Comparison of ENCODE assay signal across 20 cellular contexts in genomic region chr17:81144423-81144781, GRCh38. TPM values are rescaled to one million over a fixed set of nuclear protein-coding genes. Genes with fewer than 3 reads are reported as not detected.
DNase-seq lines count a peak whose midpoint lies in the region.
"Had no signal": no experiment of that assay in that cellular context is flagged by ENCODE, and none has a peak within 500 bp of the region (broad histone marks: within the 10 kb centered on the region; RNA-seq: fewer than 3 reads in every experiment).

No MANE protein-coding gene starts in this region.

- no peaks in the 10 kb centered on the region for H3K36me3 ChIP-seq in BLaER1
- no peaks in the 10 kb centered on the region for H3K36me3 ChIP-seq in neuronal stem cell (replicated peaks in 1 of 2; ENCODE audit: control insufficient read depth in 2 of 2, insufficient read depth in 2 of 2, low read length in 2 of 2)
- no peaks in the 10 kb centered on the region for H3K36me3 ChIP-seq in mesenchymal stem cell (ENCODE audit: control insufficient read depth in 1 of 2, insufficient read depth in 2 of 2, low read depth in 1 of 2, low read length in 2 of 2)
- H3K36me3 ChIP-seq: HAP-1 had no signal

- peak overlapping the region; percentile 76 for H2AK5ac ChIP-seq in neuronal stem cell (ENCODE audit: low read depth, low read length)
- H2AK5ac ChIP-seq in mesenchymal stem cell (ENCODE audit: low read length, severe bottlenecking) = no peak overlapping the region

- no peaks in the 10 kb centered on the region for H4K20me1 ChIP-seq in BLaER1

- H3K27me3 ChIP-seq in BLaER1 = no peaks in the 10 kb centered on the region
- H3K27me3 ChIP-seq in neuronal stem cell (ENCODE audit: control insufficient read depth in 3 of 3, insufficient read depth in 3 of 3, low read depth in 1 of 3, low read length in 3 of 3) = no peaks in the 10 kb centered on the region
- peaks cover 14 to 52% of the 10 kb centered on the region in 2 experiments for H3K27me3 ChIP-seq in mesenchymal stem cell (ENCODE audit: control insufficient read depth in 1 of 2, insufficient read depth in 1 of 2, low read length in 2 of 2)

- H3K4me3 Mint-ChIP-seq in dendritic cell treated with granulocyte-macrophage colony-stimulating factor and Interleukin-4, amounts not matched to agents 40 ng/mL and 50 ng/mL, for 4 days = no peak overlapping the region
- H3K4me3 Mint-ChIP-seq: CD8-positive, alpha-beta T cell had no signal

- H3K27me3 Mint-ChIP-seq in dendritic cell treated with granulocyte-macrophage colony-stimulating factor and Interleukin-4, amounts not matched to agents 40 ng/mL and 50 ng/mL, for 4 days = no peaks in the 10 kb centered on the region

- H3K23ac ChIP-seq in neuronal stem cell (ENCODE audit: low read depth, low read length, poor library complexity) (no peak overlapping the region), mesenchymal stem cell (ENCODE audit: low read length in 2 of 2) (no peak overlapping the region)

- H2BK5ac ChIP-seq in neuronal stem cell (ENCODE audit: low read length) = no peak overlapping the region
- H2BK5ac ChIP-seq in mesenchymal stem cell (ENCODE audit: low read depth, low read length, poor library complexity, severe bottlenecking) = no peak overlapping the region

- no peak overlapping the region for H3K14ac ChIP-seq in neuronal stem cell (ENCODE audit: low read length)
- no peak overlapping the region for H3K14ac ChIP-seq in mesenchymal stem cell (ENCODE audit: low read length in 2 of 2)

- H3K79me1 ChIP-seq in neuronal stem cell (ENCODE audit: low read depth, low read length) (peaks cover 2% of the 10 kb centered on the region), mesenchymal stem cell (replicated peaks; ENCODE audit: low read length, poor library complexity, severe bottlenecking) (no peaks in the 10 kb centered on the region)

- DNase-seq in neuronal stem cell (ENCODE audit: low spot score) = no peak
- no peak for DNase-seq in dedifferentiated amniotic fluid mesenchymal stem cell (ENCODE audit: extremely low spot score)
- DNase-seq in NCI-H69 (lab: John Stamatoyannopoulos, UW) = no peak
- no peak for DNase-seq in mesenchymal stem cell
- DNase-seq: AML-193, Calu3, DMS79 treated with DMSO at 0.1 percent for 48 hours, GF-D8, GM23248 had no signal

- H4K8ac ChIP-seq in neuronal stem cell (ENCODE audit: low read depth, low read length) (no peak overlapping the region), mesenchymal stem cell (ENCODE audit: low read length) (no peak overlapping the region)

- H3K36me3 Mint-ChIP-seq in dendritic cell treated with granulocyte-macrophage colony-stimulating factor and Interleukin-4, amounts not matched to agents 40 ng/mL and 50 ng/mL, for 4 days (ENCODE audit: low read depth) = no peaks in the 10 kb centered on the region
- H3K36me3 Mint-ChIP-seq: CD8-positive, alpha-beta T cell had no signal

- peak overlapping the region; percentile 74 for H3K27ac Mint-ChIP-seq in dendritic cell treated with granulocyte-macrophage colony-stimulating factor and Interleukin-4, amounts not matched to agents 40 ng/mL and 50 ng/mL, for 4 days
- H3K27ac Mint-ChIP-seq: CD8-positive, alpha-beta T cell had no signal

- no peak overlapping the region for H3K27ac ChIP-seq in BLaER1
- peak overlapping the region; percentile 27 for H3K27ac ChIP-seq in neuronal stem cell (replicated peaks; ENCODE audit: low read length)
- peak overlapping the region; percentile 90 for H3K27ac ChIP-seq in temporal lobe (ENCODE audit: low read depth, low read length)
- no peak overlapping the region for H3K27ac ChIP-seq in mesenchymal stem cell (ENCODE audit: low read length, poor library complexity, severe bottlenecking)
- H3K27ac ChIP-seq: 22Rv1, A549, GM23248, HL-60 had no signal

- 0 out of 2 replicates have a peak overlapping the region, but pooled peaks have one; percentile 41 for H3K9ac ChIP-seq in BLaER1
- no peak overlapping the region for H3K9ac ChIP-seq in neuronal stem cell (ENCODE audit: low read depth, low read length, poor library complexity)
- no peak overlapping the region for H3K9ac ChIP-seq in mesenchymal stem cell (ENCODE audit: low read length)
- H3K9ac ChIP-seq: GM23248 had no signal

- H3K18ac ChIP-seq in neuronal stem cell (ENCODE audit: low read length) (no peak overlapping the region), mesenchymal stem cell (ENCODE audit: low read depth in 1 of 2, low read length in 2 of 2) (no peak overlapping the region)

- H2BK12ac ChIP-seq in neuronal stem cell (ENCODE audit: low read length) (no peak overlapping the region), mesenchymal stem cell (ENCODE audit: low read length in 2 of 2) (no peak overlapping the region)

- H3K4me1 ChIP-seq in BLaER1 = peaks cover 76% of the 10 kb centered on the region
- peaks cover 4% of the 10 kb centered on the region in 2 donors for H3K4me1 ChIP-seq in neuronal stem cell (ENCODE audit: control insufficient read depth in 2 of 2, insufficient read depth in 1 of 2, low read depth in 1 of 2, low read length in 2 of 2)
- H3K4me1 ChIP-seq in mesenchymal stem cell (ENCODE audit: control insufficient read depth, insufficient read depth, low read depth, low read length) = peaks cover 12% of the 10 kb centered on the region
- H3K4me1 ChIP-seq: HAP-1 had no signal

- WGBS in neuronal stem cell (ENCODE audit: extremely low coverage in 2 of 2, insufficient read length in 2 of 2, insufficient replicate concordance in 1 of 2), 2 donors = no CpG with 5 or more reads among the region's 14 CpGs
- WGBS in mesenchymal stem cell = 88% methylated on average over 14 of the region's 14 CpGs

- H3K4ac ChIP-seq in neuronal stem cell (ENCODE audit: low read length) (no peak overlapping the region), mesenchymal stem cell (ENCODE audit: low read depth in 1 of 2, low read length in 2 of 2) (no peak overlapping the region)

- H3K4me3 ChIP-seq in BLaER1 = no peak overlapping the region
- H3K4me3 ChIP-seq in neuronal stem cell (ENCODE audit: low read length in 2 of 2) = no peak overlapping the region
- H3K4me3 ChIP-seq in mesenchymal stem cell (ENCODE audit: insufficient read depth in 1 of 2, low read depth in 1 of 2, low read length in 2 of 2) = no peak overlapping the region
- H3K4me3 ChIP-seq: A549, GM23248, HAP-1 had no signal

- no peaks in the 10 kb centered on the region for H3K9me3 Mint-ChIP-seq in dendritic cell treated with granulocyte-macrophage colony-stimulating factor and Interleukin-4, amounts not matched to agents 40 ng/mL and 50 ng/mL, for 4 days
- H3K9me3 Mint-ChIP-seq: CD8-positive, alpha-beta T cell had no signal

- no peaks in the 10 kb centered on the region for H3K9me3 ChIP-seq in BLaER1
- H3K9me3 ChIP-seq in neuronal stem cell (replicated peaks in 1 of 2; ENCODE audit: control insufficient read depth in 2 of 2, insufficient read depth in 1 of 2, low read depth in 1 of 2, low read length in 2 of 2) = no peaks in the 10 kb centered on the region
- no peaks in the 10 kb centered on the region for H3K9me3 ChIP-seq in mesenchymal stem cell (ENCODE audit: control insufficient read depth, low read length)
- H3K9me3 ChIP-seq: A549, HAP-1 had no signal

- H3K4me2 ChIP-seq in BLaER1 (peak overlapping the region; percentile 91), neuronal stem cell (ENCODE audit: insufficient read depth, low read length, poor library complexity, severe bottlenecking) (no peak overlapping the region), mesenchymal stem cell (ENCODE audit: low read length, poor library complexity, severe bottlenecking) (no peak overlapping the region)
- H3K4me2 ChIP-seq: A549 had no signal

- H2BK120ac ChIP-seq in neuronal stem cell (ENCODE audit: low read depth, low read length) (no peak overlapping the region), mesenchymal stem cell (ENCODE audit: low read depth, low read length) (no peak overlapping the region)

- H2AFZ ChIP-seq in neuronal stem cell (ENCODE audit: low read length) (peak overlapping the region; percentile 59), mesenchymal stem cell (ENCODE audit: low read depth, low read length) (no peak overlapping the region)
- H2AFZ ChIP-seq: GM23248 had no signal

- no peak overlapping the region for H4K91ac ChIP-seq in neuronal stem cell (ENCODE audit: low read depth, low read length, poor library complexity)
- H4K91ac ChIP-seq in mesenchymal stem cell (ENCODE audit: low read length) = no peak overlapping the region

- intact Hi-C loops in dendritic cell treated with granulocyte-macrophage colony-stimulating factor and Interleukin-4, amounts not matched to agents 40 ng/mL and 50 ng/mL, for 4 days (cut with micrococcal nuclease) = no loop called here

- H3K4me1 Mint-ChIP-seq in dendritic cell treated with granulocyte-macrophage colony-stimulating factor and Interleukin-4, amounts not matched to agents 40 ng/mL and 50 ng/mL, for 4 days (ENCODE audit: low read depth) = peaks cover 39% of the 10 kb centered on the region

- H2BK15ac ChIP-seq in neuronal stem cell (ENCODE audit: low read length) (no peak overlapping the region), mesenchymal stem cell (ENCODE audit: low read depth, poor library complexity, severe bottlenecking) (no peak overlapping the region)

RNA-seq across cellular contexts. Expression of gene PVALEF, which starts 20.9 kb away (rescaled TPM):
- 0.06 TPM for polyA plus RNA-seq in neuronal stem cell (2013, experiment 1 of 2)
- 0.04 TPM for polyA plus RNA-seq in neuronal stem cell (2013, experiment 2 of 2)
- not detected for total RNA-seq in temporal lobe
- polyA plus RNA-seq in mesenchymal stem cell (2013, experiment 1 of 2) = not detected
- not detected for polyA plus RNA-seq in mesenchymal stem cell (2013, experiment 2 of 2)
- total RNA-seq: Calu3; CD8-positive, alpha-beta T cell; GM23248; H4; HT1080 had no signal
- polyA plus RNA-seq: A549, BJ, GM23248 had no signal

RNA-seq across cellular contexts. Expression of gene AATK, which starts 21.6 kb away (rescaled TPM):
- 5.6 TPM for polyA plus RNA-seq in neuronal stem cell (2013, experiment 1 of 2)
- polyA plus RNA-seq in neuronal stem cell (2013, experiment 2 of 2) = 5.4 TPM
- 7.9 TPM for total RNA-seq in temporal lobe
- polyA plus RNA-seq in mesenchymal stem cell (2013, experiment 1 of 2) = 0.29 TPM
- 0.40 TPM for polyA plus RNA-seq in mesenchymal stem cell (2013, experiment 2 of 2)
- total RNA-seq: Calu3 had no signal

Comparison
In these comparisons a context has a peak if more than half of its experiments do, and no peak if none do; other contexts are left out.
1. H3K27ac ChIP-seq: peak in neuronal stem cell (single experiment) and temporal lobe (single experiment); none in BLaER1 (single experiment) and mesenchymal stem cell (single experiment).